In the genomic region with DNA sequence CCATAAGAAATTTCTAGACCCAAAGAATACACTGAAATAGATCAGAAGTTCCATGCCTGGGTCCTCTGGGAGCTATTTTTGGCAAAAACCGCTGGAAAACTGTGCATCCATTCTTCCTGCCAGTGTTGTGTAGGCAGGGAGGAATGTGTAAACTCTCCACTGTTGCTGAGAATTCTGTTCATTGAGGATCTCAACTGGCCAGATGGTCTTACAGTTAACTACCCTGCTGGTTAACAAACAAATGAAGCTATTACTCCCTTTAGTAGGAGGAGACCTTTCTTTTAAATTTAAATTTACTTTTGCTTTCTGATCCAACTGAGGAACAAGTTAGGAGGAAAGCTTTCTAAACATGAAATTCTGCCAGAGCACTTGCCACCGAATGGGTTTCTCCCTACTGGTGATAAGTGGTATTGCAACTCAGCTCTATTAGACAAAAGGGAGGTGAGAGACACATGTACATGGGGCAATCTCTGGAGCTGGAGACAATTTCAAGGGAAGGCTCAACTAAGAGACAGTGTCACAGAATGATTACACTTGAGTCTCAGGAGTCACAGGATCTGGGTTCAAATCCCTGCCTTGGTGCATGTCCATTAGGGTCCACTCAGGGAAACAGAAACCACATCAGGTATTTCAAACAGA, we compare ENCODE assay signal across 1 cellular context.
TF ChIP-seq lines count a peak whose summit lies in the region.

No MANE protein-coding gene starts in this region.

TF ChIP-seq in K562, 482 proteins besides CTCF, POLR2A, EP300 and RAD21 (continued from another document and continues in another):
- TF ChIP-seq, protein P1, sequence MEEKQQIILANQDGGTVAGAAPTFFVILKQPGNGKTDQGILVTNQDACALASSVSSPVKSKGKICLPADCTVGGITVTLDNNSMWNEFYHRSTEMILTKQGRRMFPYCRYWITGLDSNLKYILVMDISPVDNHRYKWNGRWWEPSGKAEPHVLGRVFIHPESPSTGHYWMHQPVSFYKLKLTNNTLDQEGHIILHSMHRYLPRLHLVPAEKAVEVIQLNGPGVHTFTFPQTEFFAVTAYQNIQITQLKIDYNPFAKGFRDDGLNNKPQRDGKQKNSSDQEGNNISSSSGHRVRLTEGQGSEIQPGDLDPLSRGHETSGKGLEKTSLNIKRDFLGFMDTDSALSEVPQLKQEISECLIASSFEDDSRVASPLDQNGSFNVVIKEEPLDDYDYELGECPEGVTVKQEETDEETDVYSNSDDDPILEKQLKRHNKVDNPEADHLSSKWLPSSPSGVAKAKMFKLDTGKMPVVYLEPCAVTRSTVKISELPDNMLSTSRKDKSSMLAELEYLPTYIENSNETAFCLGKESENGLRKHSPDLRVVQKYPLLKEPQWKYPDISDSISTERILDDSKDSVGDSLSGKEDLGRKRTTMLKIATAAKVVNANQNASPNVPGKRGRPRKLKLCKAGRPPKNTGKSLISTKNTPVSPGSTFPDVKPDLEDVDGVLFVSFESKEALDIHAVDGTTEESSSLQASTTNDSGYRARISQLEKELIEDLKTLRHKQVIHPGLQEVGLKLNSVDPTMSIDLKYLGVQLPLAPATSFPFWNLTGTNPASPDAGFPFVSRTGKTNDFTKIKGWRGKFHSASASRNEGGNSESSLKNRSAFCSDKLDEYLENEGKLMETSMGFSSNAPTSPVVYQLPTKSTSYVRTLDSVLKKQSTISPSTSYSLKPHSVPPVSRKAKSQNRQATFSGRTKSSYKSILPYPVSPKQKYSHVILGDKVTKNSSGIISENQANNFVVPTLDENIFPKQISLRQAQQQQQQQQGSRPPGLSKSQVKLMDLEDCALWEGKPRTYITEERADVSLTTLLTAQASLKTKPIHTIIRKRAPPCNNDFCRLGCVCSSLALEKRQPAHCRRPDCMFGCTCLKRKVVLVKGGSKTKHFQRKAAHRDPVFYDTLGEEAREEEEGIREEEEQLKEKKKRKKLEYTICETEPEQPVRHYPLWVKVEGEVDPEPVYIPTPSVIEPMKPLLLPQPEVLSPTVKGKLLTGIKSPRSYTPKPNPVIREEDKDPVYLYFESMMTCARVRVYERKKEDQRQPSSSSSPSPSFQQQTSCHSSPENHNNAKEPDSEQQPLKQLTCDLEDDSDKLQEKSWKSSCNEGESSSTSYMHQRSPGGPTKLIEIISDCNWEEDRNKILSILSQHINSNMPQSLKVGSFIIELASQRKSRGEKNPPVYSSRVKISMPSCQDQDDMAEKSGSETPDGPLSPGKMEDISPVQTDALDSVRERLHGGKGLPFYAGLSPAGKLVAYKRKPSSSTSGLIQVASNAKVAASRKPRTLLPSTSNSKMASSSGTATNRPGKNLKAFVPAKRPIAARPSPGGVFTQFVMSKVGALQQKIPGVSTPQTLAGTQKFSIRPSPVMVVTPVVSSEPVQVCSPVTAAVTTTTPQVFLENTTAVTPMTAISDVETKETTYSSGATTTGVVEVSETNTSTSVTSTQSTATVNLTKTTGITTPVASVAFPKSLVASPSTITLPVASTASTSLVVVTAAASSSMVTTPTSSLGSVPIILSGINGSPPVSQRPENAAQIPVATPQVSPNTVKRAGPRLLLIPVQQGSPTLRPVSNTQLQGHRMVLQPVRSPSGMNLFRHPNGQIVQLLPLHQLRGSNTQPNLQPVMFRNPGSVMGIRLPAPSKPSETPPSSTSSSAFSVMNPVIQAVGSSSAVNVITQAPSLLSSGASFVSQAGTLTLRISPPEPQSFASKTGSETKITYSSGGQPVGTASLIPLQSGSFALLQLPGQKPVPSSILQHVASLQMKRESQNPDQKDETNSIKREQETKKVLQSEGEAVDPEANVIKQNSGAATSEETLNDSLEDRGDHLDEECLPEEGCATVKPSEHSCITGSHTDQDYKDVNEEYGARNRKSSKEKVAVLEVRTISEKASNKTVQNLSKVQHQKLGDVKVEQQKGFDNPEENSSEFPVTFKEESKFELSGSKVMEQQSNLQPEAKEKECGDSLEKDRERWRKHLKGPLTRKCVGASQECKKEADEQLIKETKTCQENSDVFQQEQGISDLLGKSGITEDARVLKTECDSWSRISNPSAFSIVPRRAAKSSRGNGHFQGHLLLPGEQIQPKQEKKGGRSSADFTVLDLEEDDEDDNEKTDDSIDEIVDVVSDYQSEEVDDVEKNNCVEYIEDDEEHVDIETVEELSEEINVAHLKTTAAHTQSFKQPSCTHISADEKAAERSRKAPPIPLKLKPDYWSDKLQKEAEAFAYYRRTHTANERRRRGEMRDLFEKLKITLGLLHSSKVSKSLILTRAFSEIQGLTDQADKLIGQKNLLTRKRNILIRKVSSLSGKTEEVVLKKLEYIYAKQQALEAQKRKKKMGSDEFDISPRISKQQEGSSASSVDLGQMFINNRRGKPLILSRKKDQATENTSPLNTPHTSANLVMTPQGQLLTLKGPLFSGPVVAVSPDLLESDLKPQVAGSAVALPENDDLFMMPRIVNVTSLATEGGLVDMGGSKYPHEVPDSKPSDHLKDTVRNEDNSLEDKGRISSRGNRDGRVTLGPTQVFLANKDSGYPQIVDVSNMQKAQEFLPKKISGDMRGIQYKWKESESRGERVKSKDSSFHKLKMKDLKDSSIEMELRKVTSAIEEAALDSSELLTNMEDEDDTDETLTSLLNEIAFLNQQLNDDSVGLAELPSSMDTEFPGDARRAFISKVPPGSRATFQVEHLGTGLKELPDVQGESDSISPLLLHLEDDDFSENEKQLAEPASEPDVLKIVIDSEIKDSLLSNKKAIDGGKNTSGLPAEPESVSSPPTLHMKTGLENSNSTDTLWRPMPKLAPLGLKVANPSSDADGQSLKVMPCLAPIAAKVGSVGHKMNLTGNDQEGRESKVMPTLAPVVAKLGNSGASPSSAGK (IDR thresholded peaks at IDR 0.05), result no peak
- TF ChIP-seq, protein P2, sequence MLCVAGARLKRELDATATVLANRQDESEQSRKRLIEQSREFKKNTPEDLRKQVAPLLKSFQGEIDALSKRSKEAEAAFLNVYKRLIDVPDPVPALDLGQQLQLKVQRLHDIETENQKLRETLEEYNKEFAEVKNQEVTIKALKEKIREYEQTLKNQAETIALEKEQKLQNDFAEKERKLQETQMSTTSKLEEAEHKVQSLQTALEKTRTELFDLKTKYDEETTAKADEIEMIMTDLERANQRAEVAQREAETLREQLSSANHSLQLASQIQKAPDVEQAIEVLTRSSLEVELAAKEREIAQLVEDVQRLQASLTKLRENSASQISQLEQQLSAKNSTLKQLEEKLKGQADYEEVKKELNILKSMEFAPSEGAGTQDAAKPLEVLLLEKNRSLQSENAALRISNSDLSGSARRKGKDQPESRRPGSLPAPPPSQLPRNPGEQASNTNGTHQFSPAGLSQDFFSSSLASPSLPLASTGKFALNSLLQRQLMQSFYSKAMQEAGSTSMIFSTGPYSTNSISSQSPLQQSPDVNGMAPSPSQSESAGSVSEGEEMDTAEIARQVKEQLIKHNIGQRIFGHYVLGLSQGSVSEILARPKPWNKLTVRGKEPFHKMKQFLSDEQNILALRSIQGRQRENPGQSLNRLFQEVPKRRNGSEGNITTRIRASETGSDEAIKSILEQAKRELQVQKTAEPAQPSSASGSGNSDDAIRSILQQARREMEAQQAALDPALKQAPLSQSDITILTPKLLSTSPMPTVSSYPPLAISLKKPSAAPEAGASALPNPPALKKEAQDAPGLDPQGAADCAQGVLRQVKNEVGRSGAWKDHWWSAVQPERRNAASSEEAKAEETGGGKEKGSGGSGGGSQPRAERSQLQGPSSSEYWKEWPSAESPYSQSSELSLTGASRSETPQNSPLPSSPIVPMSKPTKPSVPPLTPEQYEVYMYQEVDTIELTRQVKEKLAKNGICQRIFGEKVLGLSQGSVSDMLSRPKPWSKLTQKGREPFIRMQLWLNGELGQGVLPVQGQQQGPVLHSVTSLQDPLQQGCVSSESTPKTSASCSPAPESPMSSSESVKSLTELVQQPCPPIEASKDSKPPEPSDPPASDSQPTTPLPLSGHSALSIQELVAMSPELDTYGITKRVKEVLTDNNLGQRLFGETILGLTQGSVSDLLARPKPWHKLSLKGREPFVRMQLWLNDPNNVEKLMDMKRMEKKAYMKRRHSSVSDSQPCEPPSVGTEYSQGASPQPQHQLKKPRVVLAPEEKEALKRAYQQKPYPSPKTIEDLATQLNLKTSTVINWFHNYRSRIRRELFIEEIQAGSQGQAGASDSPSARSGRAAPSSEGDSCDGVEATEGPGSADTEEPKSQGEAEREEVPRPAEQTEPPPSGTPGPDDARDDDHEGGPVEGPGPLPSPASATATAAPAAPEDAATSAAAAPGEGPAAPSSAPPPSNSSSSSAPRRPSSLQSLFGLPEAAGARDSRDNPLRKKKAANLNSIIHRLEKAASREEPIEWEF (CRISPR knock-in tag; IDR thresholded peaks at IDR 0.05), result no peak
- no peak for TF ChIP-seq TEAD2 (tag; IDR thresholded peaks at IDR 0.05)
- no peak for TF ChIP-seq ZNF589 (CRISPR knock-in tag; IDR thresholded peaks at IDR 0.05; ENCODE audit: low read depth)
- TF ChIP-seq GATA2 (CRISPR knock-in tag; IDR thresholded peaks at IDR 0.05), result no peak
- no peak for TF ChIP-seq KDM2B (CRISPR knock-in tag; IDR thresholded peaks at IDR 0.05)
- no peak for TF ChIP-seq SPI1 (IDR thresholded peaks at IDR 0.05; ENCODE audit: borderline replicate concordance, low read depth, low read length)
- TF ChIP-seq KDM1A (IDR thresholded peaks at IDR 0.05), result peak in 1 of 2 experiments; percentile 44; a peak in 1 of 4 replicates
- no peak for TF ChIP-seq SMAD2 (IDR thresholded peaks at IDR 0.05; ENCODE audit: low read depth, low read length)
- no peak for TF ChIP-seq ZNF239 (CRISPR knock-in tag; IDR thresholded peaks at IDR 0.05)
- TF ChIP-seq TCF7 (IDR thresholded peaks at IDR 0.05; ENCODE audit: borderline replicate concordance), result no peak
- TF ChIP-seq MCM3 (IDR thresholded peaks at IDR 0.05), result no peak
- peak; percentile 28; the same call in 1 of the 2 replicates for TF ChIP-seq ADNP (tag; IDR thresholded peaks at IDR 0.05)
- TF ChIP-seq, protein P3, sequence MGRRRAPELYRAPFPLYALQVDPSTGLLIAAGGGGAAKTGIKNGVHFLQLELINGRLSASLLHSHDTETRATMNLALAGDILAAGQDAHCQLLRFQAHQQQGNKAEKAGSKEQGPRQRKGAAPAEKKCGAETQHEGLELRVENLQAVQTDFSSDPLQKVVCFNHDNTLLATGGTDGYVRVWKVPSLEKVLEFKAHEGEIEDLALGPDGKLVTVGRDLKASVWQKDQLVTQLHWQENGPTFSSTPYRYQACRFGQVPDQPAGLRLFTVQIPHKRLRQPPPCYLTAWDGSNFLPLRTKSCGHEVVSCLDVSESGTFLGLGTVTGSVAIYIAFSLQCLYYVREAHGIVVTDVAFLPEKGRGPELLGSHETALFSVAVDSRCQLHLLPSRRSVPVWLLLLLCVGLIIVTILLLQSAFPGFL (CRISPR knock-in tag; IDR thresholded peaks at IDR 0.05), result no peak
- TF ChIP-seq NFIC (IDR thresholded peaks at IDR 0.05), result 0 out of 2 replicates have a peak, but pooled peaks have one; percentile 9
- TF ChIP-seq LCOR (CRISPR knock-in tag; IDR thresholded peaks at IDR 0.05), result no peak
- TF ChIP-seq CBX2 (IDR thresholded peaks at IDR 0.05; ENCODE audit: insufficient read depth, low read length, poor library complexity, severe bottlenecking), result no peak
- TF ChIP-seq ZBTB2 (IDR thresholded peaks at IDR 0.05), result no peak
- no peak for TF ChIP-seq PHTF2 (CRISPR knock-in tag; IDR thresholded peaks at IDR 0.05)
- TF ChIP-seq, protein P4, sequence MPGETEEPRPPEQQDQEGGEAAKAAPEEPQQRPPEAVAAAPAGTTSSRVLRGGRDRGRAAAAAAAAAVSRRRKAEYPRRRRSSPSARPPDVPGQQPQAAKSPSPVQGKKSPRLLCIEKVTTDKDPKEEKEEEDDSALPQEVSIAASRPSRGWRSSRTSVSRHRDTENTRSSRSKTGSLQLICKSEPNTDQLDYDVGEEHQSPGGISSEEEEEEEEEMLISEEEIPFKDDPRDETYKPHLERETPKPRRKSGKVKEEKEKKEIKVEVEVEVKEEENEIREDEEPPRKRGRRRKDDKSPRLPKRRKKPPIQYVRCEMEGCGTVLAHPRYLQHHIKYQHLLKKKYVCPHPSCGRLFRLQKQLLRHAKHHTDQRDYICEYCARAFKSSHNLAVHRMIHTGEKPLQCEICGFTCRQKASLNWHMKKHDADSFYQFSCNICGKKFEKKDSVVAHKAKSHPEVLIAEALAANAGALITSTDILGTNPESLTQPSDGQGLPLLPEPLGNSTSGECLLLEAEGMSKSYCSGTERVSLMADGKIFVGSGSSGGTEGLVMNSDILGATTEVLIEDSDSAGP (CRISPR knock-in tag; IDR thresholded peaks at IDR 0.05), result no peak
- TF ChIP-seq, protein P5, sequence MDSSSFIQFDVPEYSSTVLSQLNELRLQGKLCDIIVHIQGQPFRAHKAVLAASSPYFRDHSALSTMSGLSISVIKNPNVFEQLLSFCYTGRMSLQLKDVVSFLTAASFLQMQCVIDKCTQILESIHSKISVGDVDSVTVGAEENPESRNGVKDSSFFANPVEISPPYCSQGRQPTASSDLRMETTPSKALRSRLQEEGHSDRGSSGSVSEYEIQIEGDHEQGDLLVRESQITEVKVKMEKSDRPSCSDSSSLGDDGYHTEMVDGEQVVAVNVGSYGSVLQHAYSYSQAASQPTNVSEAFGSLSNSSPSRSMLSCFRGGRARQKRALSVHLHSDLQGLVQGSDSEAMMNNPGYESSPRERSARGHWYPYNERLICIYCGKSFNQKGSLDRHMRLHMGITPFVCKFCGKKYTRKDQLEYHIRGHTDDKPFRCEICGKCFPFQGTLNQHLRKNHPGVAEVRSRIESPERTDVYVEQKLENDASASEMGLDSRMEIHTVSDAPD (CRISPR knock-in tag; IDR thresholded peaks at IDR 0.05), result no peak
- no peak for TF ChIP-seq SREBF2 (CRISPR knock-in tag; IDR thresholded peaks at IDR 0.05)
- no peak for TF ChIP-seq SLC30A9 (CRISPR knock-in tag; IDR thresholded peaks at IDR 0.05)
- TF ChIP-seq TARDBP (IDR thresholded peaks at IDR 0.05), result no peak
- TF ChIP-seq RCOR1 (IDR thresholded peaks at IDR 0.05; ENCODE audit: borderline replicate concordance in 1 of 2, low read depth in 2 of 2, low read length in 2 of 2), result 0 out of 4 replicates have a peak, but pooled peaks of 1 of the 2 experiments have one; percentile 5
- no peak for TF ChIP-seq PML (IDR thresholded peaks at IDR 0.05; ENCODE audit: low read length)
- TF ChIP-seq ILF3 (IDR thresholded peaks at IDR 0.05; ENCODE audit: borderline replicate concordance), result no peak
- no peak for TF ChIP-seq ZFP30 (CRISPR knock-in tag; IDR thresholded peaks at IDR 0.05; ENCODE audit: borderline replicate concordance)
- TF ChIP-seq, protein P6, sequence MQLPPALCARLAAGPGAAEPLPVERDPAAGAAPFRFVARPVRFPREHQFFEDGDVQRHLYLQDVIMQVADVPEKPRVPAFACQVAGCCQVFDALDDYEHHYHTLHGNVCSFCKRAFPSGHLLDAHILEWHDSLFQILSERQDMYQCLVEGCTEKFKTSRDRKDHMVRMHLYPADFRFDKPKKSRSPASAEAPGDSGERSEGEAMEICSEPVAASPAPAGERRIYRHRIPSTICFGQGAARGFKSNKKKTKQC (CRISPR knock-in tag; IDR thresholded peaks at IDR 0.05), result no peak
- TF ChIP-seq HDAC1 (IDR thresholded peaks at IDR 0.05), result no peak
- TF ChIP-seq TRIM24 (IDR thresholded peaks at IDR 0.05), result peak in 1 of 2 experiments; percentile 59; a peak in 2 of 4 replicates
- TF ChIP-seq ZNF75A (CRISPR knock-in tag; IDR thresholded peaks at IDR 0.05), result no peak
- TF ChIP-seq RBM25 (IDR thresholded peaks at IDR 0.05; ENCODE audit: low read depth, low read length, severe bottlenecking), result no peak
- TF ChIP-seq CEBPG (CRISPR knock-in tag; IDR thresholded peaks at IDR 0.05), result no peak
- no peak for TF ChIP-seq CEBPG (tag; conservative IDR thresholded peaks at IDR 0.05 in 1 of 2, IDR thresholded peaks at IDR 0.05 in 1 of 2)
